ENCODE assay signal across 38 cellular contexts in genomic region chr13:37072024-37072423, GRCh38. TPM values are rescaled to one million over a fixed set of nuclear protein-coding genes. Genes with fewer than 3 reads are reported as not detected.
"Had no signal": no experiment of that assay in that cellular context is flagged by ENCODE, and none has a peak within 500 bp of the region (broad histone marks: within the 10 kb centered on the region; RNA-seq: fewer than 3 reads in every experiment).

No MANE protein-coding gene starts in this region.

- H3K36me3 ChIP-seq: brain microvascular endothelial cell, esophagus squamous epithelium, WERI-Rb-1 had no signal

- FAIRE-seq: astrocyte, bronchial epithelial cell, colon, frontal cortex had no signal

- H3K27me3 ChIP-seq: brain microvascular endothelial cell, esophagus squamous epithelium had no signal

- H3K4me1 ChIP-seq: esophagus squamous epithelium had no signal

- ATAC-seq: activated CD4-positive, alpha-beta T cell treated with anti-CD3 and anti-CD28 coated beads for 36 hours; activated CD8-positive, alpha-beta T cell treated with anti-CD3 and anti-CD28 coated beads for 36 hours; activated T-cell treated with anti-CD3 and anti-CD28 coated beads, Interleukin-2, amount 50 U/mL, for 4 hours; activated T-helper 17 cell treated with anti-CD3 and anti-CD28 coated beads, Interleukin-2, amount 50 U/mL, for 72 hours; effector memory CD8-positive, alpha-beta T cell; T-cell had no signal

- H3K4me3 ChIP-seq: esophagus squamous epithelium had no signal

- H3K27ac ChIP-seq: brain microvascular endothelial cell, epithelial cell of prostate, esophagus squamous epithelium, WERI-Rb-1 had no signal

- H3K9me3 ChIP-seq: esophagus squamous epithelium had no signal

- DNase-seq: activated B cell treated with CpG ODN at 0.5 μM for 24 hours; activated CD4-positive, alpha-beta T cell treated with anti-CD3 and anti-CD28 coated beads for 36 hours; activated CD4-positive, alpha-beta T cell treated with anti-CD3 and anti-CD28 coated beads, Interleukin-2, amount 50 U/mL, for 1 hour; activated CD4-positive, alpha-beta T cell treated with anti-CD3 and anti-CD28 coated beads, Interleukin-2, amount 50 U/mL, for 48 hours; activated CD4-positive, CD25-positive, alpha-beta regulatory T cell treated with anti-CD3 and anti-CD28 coated beads, Interleukin-2, amount 50 U/mL, for 72 hours; activated CD8-positive, alpha-beta memory T cell treated with anti-CD3 and anti-CD28 coated beads for 24 hours; activated CD8-positive, alpha-beta T cell treated with anti-CD3 and anti-CD28 coated beads for 36 hours; activated effector memory CD4-positive, alpha-beta T cell treated with Interleukin-2 at 50 U/mL for 16 hours; activated gamma-delta T cell treated with Interleukin-2 at 50 U/mL for 16 hours; activated naive CD4-positive, alpha-beta T cell treated with anti-CD3 and anti-CD28 coated beads, Interleukin-2, amount 50 U/mL, for 16 hours; activated naive CD4-positive, alpha-beta T cell treated with Interleukin-2 at 50 U/mL for 16 hours; activated T-cell treated with anti-CD3 and anti-CD28 coated beads, Interleukin-2, amount 50 U/mL, for 4 hours; amniotic stem cell; anterior cingulate cortex; brain microvascular endothelial cell; cortex of kidney; dermis blood vessel endothelial cell; effector CD4-positive, alpha-beta T cell; effector memory CD8-positive, alpha-beta T cell; esophagus squamous epithelium; foreskin fibroblast; head of caudate nucleus; SW 1271; T-cell; T-helper 9 cell; WERI-Rb-1 had no signal

RNA-seq across cellular contexts. Expression of gene CSNK1A1L, which starts 33.4 kb away (rescaled TPM):
- total RNA-seq: activated B cell treated with CpG ODN at 0.5 μM for 24 hours; activated CD4-positive, alpha-beta T cell treated with anti-CD3 and anti-CD28 coated beads for 36 hours; activated CD8-positive, alpha-beta T cell treated with anti-CD3 and anti-CD28 coated beads for 36 hours; activated T-cell treated with anti-CD3 and anti-CD28 coated beads, Interleukin-2, amount 50 U/mL, for 4 hours; activated T-helper 17 cell treated with anti-CD3 and anti-CD28 coated beads, Interleukin-2, amount 50 U/mL, for 72 hours; astrocyte; bronchial epithelial cell; cardiac septum; chondrocyte; dermis blood vessel endothelial cell; esophagus squamous epithelium; fibroblast of lung; frontal cortex; T-cell; T-helper 2 cell treated with Interferon-gamma antibody and Interleukin-4, amounts not matched to agents 100 ng/mL and 5 ng/mL, for 36 hours had no signal
- polyA plus RNA-seq: adipose tissue, esophagus, fibroblast of lung had no signal
